In genomic region chr17:38870259-38871165, GRCh38 we compare ENCODE assay signal across 8 cellular contexts. TPM values are rescaled to one million over a fixed set of nuclear protein-coding genes. Genes with fewer than 3 reads are reported as not detected.
DNase-seq lines count a peak whose midpoint lies in the region; ATAC-seq and TF ChIP-seq lines count a peak whose summit lies in the region.

No MANE protein-coding gene starts in this region.

- H3K9ac ChIP-seq in endodermal cell (ENCODE audit: extremely low read depth, low read length, poor library complexity, severe bottlenecking) = peak overlapping the region; percentile 92

- DNase-seq in BJ (ENCODE audit: low read depth) = no peak
- DNase-seq in NCI-H774 (lab: John Stamatoyannopoulos, UW) = peak; percentile 68
- DNase-seq in activated CD8-positive, alpha-beta memory T cell treated with anti-CD3 and anti-CD28 coated beads, Interleukin-2, amount 50 U/mL, for 1 hour (ENCODE audit: extremely low read depth) = peak; percentile 36
- no peak for DNase-seq in endodermal cell
- peak; percentile 85 to 92 (median 86) for DNase-seq in mucosa of descending colon
- DNase-seq in stimulated activated effector memory CD8-positive, alpha-beta T cell treated with anti-CD3 and anti-CD28 coated beads, Interleukin-12 subunit alpha, Interleukin-12 subunit beta, amount 100 ng/mL, for 72 hours (ENCODE audit: low spot score in 2 of 2) = peak; percentile 41 to 84
- DNase-seq in NCI-H187 treated with DMSO at 0.1 percent for 48 hours (lab: John Stamatoyannopoulos, UW) = no peak

- peak overlapping the region; percentile 97 for H3K4me3 ChIP-seq in BJ (ENCODE audit: low read depth, low read length)
- H3K4me3 ChIP-seq in endodermal cell (ENCODE audit: low read length) = peak overlapping the region; percentile 93
- peak overlapping the region; percentile 76 for H3K4me3 ChIP-seq in mucosa of descending colon

- TF ChIP-seq CTCF in BJ (IDR thresholded peaks at IDR 0.05; ENCODE audit: insufficient read depth, low read depth, low read length) = no peak
- TF ChIP-seq CTCF in endodermal cell (conservative IDR thresholded peaks at IDR 0.05) = no peak
- no peak for TF ChIP-seq CTCF in mucosa of descending colon (IDR thresholded peaks at IDR 0.05)

- intact Hi-C loops in mucosa of descending colon (cut with DNase I, micrococcal nuclease) = no loop called here

- H3K9me3 ChIP-seq in endodermal cell (ENCODE audit: control insufficient read depth, low read length) (no peaks in the 10 kb centered on the region), mucosa of descending colon (no peaks in the 10 kb centered on the region)

- H3K27ac ChIP-seq in endodermal cell (ENCODE audit: low read depth, low read length) = peak overlapping the region; percentile 84

- no peaks in the 10 kb centered on the region for H3K27me3 Mint-ChIP-seq in endodermal cell (ENCODE audit: insufficient read depth)

- H3K27ac Mint-ChIP-seq in endodermal cell = peak overlapping the region; percentile 99
- peak overlapping the region; percentile 100 for H3K27ac Mint-ChIP-seq in stimulated activated effector memory CD8-positive, alpha-beta T cell treated with anti-CD3 and anti-CD28 coated beads, Interleukin-12 subunit alpha, Interleukin-12 subunit beta, amount 100 ng/mL, for 72 hours

- H3K27me3 ChIP-seq in BJ (ENCODE audit: control insufficient read depth, insufficient read depth, low read length) (no peaks in the 10 kb centered on the region), endodermal cell (ENCODE audit: control insufficient read depth, insufficient read depth, low read length, poor library complexity, severe bottlenecking) (no peaks in the 10 kb centered on the region)

- H3K36me3 Mint-ChIP-seq in endodermal cell (ENCODE audit: low read depth) = peaks cover 3% of the 10 kb centered on the region
- H3K36me3 Mint-ChIP-seq in stimulated activated effector memory CD8-positive, alpha-beta T cell treated with anti-CD3 and anti-CD28 coated beads, Interleukin-12 subunit alpha, Interleukin-12 subunit beta, amount 100 ng/mL, for 72 hours = peaks cover 82% of the 10 kb centered on the region

- CTCF ChIA-PET in BJ (lab: Yijun Ruan, JAX) = interaction anchor here (0.6 to 3.4 kb wide), 5 partner anchors 15 to 304 kb away, joined by 3 to 17 read pairs (median 3); no protein-coding TSS in a partner anchor

- peaks cover 28% of the 10 kb centered on the region for H3K4me1 Mint-ChIP-seq in endodermal cell
- H3K4me1 Mint-ChIP-seq in stimulated activated effector memory CD8-positive, alpha-beta T cell treated with anti-CD3 and anti-CD28 coated beads, Interleukin-12 subunit alpha, Interleukin-12 subunit beta, amount 100 ng/mL, for 72 hours = peaks cover 68% of the 10 kb centered on the region

- H3K36me3 ChIP-seq in BJ (ENCODE audit: control insufficient read depth, insufficient read depth, low read length) = peaks cover 4% of the 10 kb centered on the region
- H3K36me3 ChIP-seq in endodermal cell (ENCODE audit: control insufficient read depth, insufficient read depth, low read length) = peaks cover 35% of the 10 kb centered on the region
- no peaks in the 10 kb centered on the region for H3K36me3 ChIP-seq in mucosa of descending colon (ENCODE audit: low read depth)

- H3K4me3 Mint-ChIP-seq in endodermal cell = peak overlapping the region; percentile 100
- peak overlapping the region; percentile 98 for H3K4me3 Mint-ChIP-seq in stimulated activated effector memory CD8-positive, alpha-beta T cell treated with anti-CD3 and anti-CD28 coated beads, Interleukin-12 subunit alpha, Interleukin-12 subunit beta, amount 100 ng/mL, for 72 hours

- H3K9me3 Mint-ChIP-seq in endodermal cell = no peaks in the 10 kb centered on the region
- no peaks in the 10 kb centered on the region for H3K9me3 Mint-ChIP-seq in stimulated activated effector memory CD8-positive, alpha-beta T cell treated with anti-CD3 and anti-CD28 coated beads, Interleukin-12 subunit alpha, Interleukin-12 subunit beta, amount 100 ng/mL, for 72 hours

- H3K4me1 ChIP-seq in endodermal cell (ENCODE audit: control insufficient read depth, insufficient read depth, low read length) = peaks cover 11% of the 10 kb centered on the region
- peaks cover 43% of the 10 kb centered on the region for H3K4me1 ChIP-seq in mucosa of descending colon (ENCODE audit: low read depth)

- 0% methylated on average over 2 to 30 of the region's 56 CpGs for WGBS in endodermal cell (ENCODE audit: insufficient coverage in 1 of 2, insufficient read length in 1 of 2), 2 experiments

- peak; percentile 23 for ATAC-seq in GM21723 (IDR thresholded peaks at IDR 0.05; ENCODE audit: unreplicated experiment)
- ATAC-seq in mucosa of descending colon = peak; percentile 67
- peak; percentile 65 for ATAC-seq in stimulated activated effector memory CD8-positive, alpha-beta T cell treated with anti-CD3 and anti-CD28 coated beads, Interleukin-12 subunit alpha, Interleukin-12 subunit beta, amount 100 ng/mL, for 72 hours

- POLR2A ChIA-PET in BJ (lab: Charles Lee) = interaction anchor here (0.6 to 1.2 kb wide), 3 partner anchors 18 to 139 kb away, joined by 3 to 13 read pairs (median 4); partner anchors contain the start of gene FBXO47

RNA-seq across cellular contexts. Expression of gene LASP1, which starts 0.7 kb away (rescaled TPM):
- polyA plus RNA-seq in BJ (2011; rRNA removed) = 254 and 321 TPM in 2 replicates
- 251 and 287 TPM in 2 replicates for polyA minus RNA-seq in BJ (2011; rRNA and poly(A)+ RNA removed)
- total RNA-seq in endodermal cell (100 to 1,000 TPM; 168 to 177 TPM), mucosa of descending colon (100 to 1,000 TPM; 163 to 286 (median 276) TPM)
- polyA plus RNA-seq in endodermal cell (2013, experiment 1 of 2) = 102 TPM
- polyA plus RNA-seq in endodermal cell (2013, experiment 2 of 2) = 102 TPM

RNA-seq across cellular contexts. Expression of gene RPL23, which starts 17.0 kb away (rescaled TPM):
- 1,440 and 2,342 TPM in 2 replicates for polyA plus RNA-seq in BJ (2011; rRNA removed)
- polyA minus RNA-seq in BJ (2011; rRNA and poly(A)+ RNA removed) = 176 and 213 TPM in 2 replicates
- total RNA-seq in endodermal cell = 1,000 to 10,000 TPM; 1,194 to 1,262 TPM
- 2,291 TPM for polyA plus RNA-seq in endodermal cell (2013, experiment 1 of 2)
- polyA plus RNA-seq in endodermal cell (2013, experiment 2 of 2) = 2,039 TPM
- total RNA-seq in mucosa of descending colon = 1,000 to 10,000 TPM in 1 of 3 donors, 100 to 1,000 TPM in 2; 838 to 1,044 (median 919) TPM

RNA-seq across cellular contexts. Expression of gene CWC25, which starts 45.4 kb away (rescaled TPM):
- 14.1 and 14.5 TPM in 2 replicates for polyA plus RNA-seq in BJ (2011; rRNA removed)
- polyA minus RNA-seq in BJ (2011; rRNA and poly(A)+ RNA removed) = 4.6 and 5.5 TPM in 2 replicates
- total RNA-seq in endodermal cell = 10 to 100 TPM; 14.6 to 15.0 TPM
- 17.2 TPM for polyA plus RNA-seq in endodermal cell (2013, experiment 1 of 2)
- 16.7 TPM for polyA plus RNA-seq in endodermal cell (2013, experiment 2 of 2)
- total RNA-seq in mucosa of descending colon = 10 to 100 TPM; 21.7 to 26.5 (median 25.6) TPM

Comparison
In these comparisons a context has a peak if more than half of its experiments do, and no peak if none do; other contexts are left out.
1. DNase-seq: peak in NCI-H774 (single experiment), activated CD8-positive, alpha-beta memory T cell treated with anti-CD3 and anti-CD28 coated beads, Interleukin-2, amount 50 U/mL, for 1 hour (single experiment), mucosa of descending colon (3 of 3) and stimulated activated effector memory CD8-positive, alpha-beta T cell treated with anti-CD3 and anti-CD28 coated beads, Interleukin-12 subunit alpha, Interleukin-12 subunit beta, amount 100 ng/mL, for 72 hours (2 of 2); none in BJ (single experiment), endodermal cell (single experiment) and NCI-H187 treated with DMSO at 0.1 percent for 48 hours (single experiment).
2. Peak in every context shown above with its lines, with median percentiles within 50 percentile points of each other: H3K4me3 ChIP-seq and ATAC-seq.